In the genomic region with DNA sequence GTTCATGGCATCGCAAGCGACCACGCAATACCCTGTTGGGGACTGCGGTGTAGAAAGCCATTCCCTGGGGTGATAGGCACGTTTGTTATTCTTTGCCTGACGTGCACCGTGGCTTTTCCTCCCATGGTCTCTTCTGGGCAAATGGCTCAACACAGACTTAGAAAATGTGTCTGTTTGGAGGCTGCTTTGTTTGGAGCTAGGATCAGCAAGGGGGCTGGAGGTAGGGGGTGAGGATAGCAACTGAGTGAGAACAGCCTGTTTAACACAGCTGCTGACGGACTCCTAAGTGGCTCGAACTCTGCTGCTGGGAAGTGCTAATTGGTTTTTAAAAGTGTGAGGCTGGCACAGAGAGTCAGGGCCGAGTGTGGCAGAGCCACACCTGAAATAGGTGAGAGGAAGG, we compare ENCODE assay signal across 15 cellular contexts. TPM values are rescaled to one million over a fixed set of nuclear protein-coding genes. Genes with fewer than 3 reads are reported as not detected.
DNase-seq lines count a peak whose midpoint lies in the region; ATAC-seq and TF ChIP-seq lines count a peak whose summit lies in the region.
"Had no signal": no experiment of that assay in that cellular context is flagged by ENCODE, and none has a peak within 500 bp of the region (broad histone marks: within the 10 kb centered on the region; RNA-seq: fewer than 3 reads in every experiment).

No MANE protein-coding gene starts in this region.

- TF ChIP-seq CTCF in natural killer cell (IDR thresholded peaks at IDR 0.05) (no peak), endothelial cell (IDR thresholded peaks at IDR 0.05; ENCODE audit: unreplicated experiment) (no peak)

- no peak overlapping the region for H3K27ac Mint-ChIP-seq in natural killer cell treated with Interleukin-12 subunit alpha and Interleukin-12 subunit beta and Interleukin-15 and Interleukin-18, amount 100 ng/mL, for 72 hours
- no peak overlapping the region for H3K27ac Mint-ChIP-seq in natural killer cell
- no peak overlapping the region for H3K27ac Mint-ChIP-seq in endothelial cell (ENCODE audit: unreplicated experiment)
- H3K27ac Mint-ChIP-seq: CD8-positive, alpha-beta T cell had no signal

- no peaks in the 10 kb centered on the region for H3K36me3 Mint-ChIP-seq in natural killer cell treated with Interleukin-12 subunit alpha and Interleukin-12 subunit beta and Interleukin-15 and Interleukin-18, amount 100 ng/mL, for 72 hours
- H3K36me3 Mint-ChIP-seq in natural killer cell (no peaks in the 10 kb centered on the region), endothelial cell (ENCODE audit: low read depth, unreplicated experiment) (peaks cover 22% of the 10 kb centered on the region)

- DNase-seq in natural killer cell treated with Interleukin-12 subunit alpha and Interleukin-12 subunit beta and Interleukin-15 and Interleukin-18, amount 100 ng/mL, for 72 hours (ENCODE audit: low spot score): peak; percentile 29
- DNase-seq in natural killer cell (no peak), NT2/D1 (ENCODE audit: low read depth, low spot score) (no peak), endothelial cell (ENCODE audit: low spot score) (no peak), CD1c-positive myeloid dendritic cell (ENCODE audit: extremely low spot score) (no peak), hippocampal formation (lab: John Stamatoyannopoulos, UW) (no peak)
- DNase-seq: ACHN; CD8-positive, alpha-beta T cell; COR-L47; DMS153; DMS79 treated with DMSO at 0.1 percent for 48 hours; EL had no signal

- peaks cover 27% of the 10 kb centered on the region for H3K4me1 ChIP-seq in NT2/D1 (ENCODE audit: insufficient read depth, insufficient read length)
- H3K4me1 ChIP-seq: HAP-1 had no signal

- H3K9me3 Mint-ChIP-seq in natural killer cell treated with Interleukin-12 subunit alpha and Interleukin-12 subunit beta and Interleukin-15 and Interleukin-18, amount 100 ng/mL, for 72 hours: no peaks in the 10 kb centered on the region
- H3K9me3 Mint-ChIP-seq in natural killer cell (no peaks in the 10 kb centered on the region), endothelial cell (ENCODE audit: unreplicated experiment) (no peaks in the 10 kb centered on the region)
- H3K9me3 Mint-ChIP-seq: CD8-positive, alpha-beta T cell had no signal

- peaks cover 65% of the 10 kb centered on the region for H3K36me3 ChIP-seq in NT2/D1 (ENCODE audit: insufficient read depth, insufficient read length, low read length)
- H3K36me3 ChIP-seq: HAP-1 had no signal

- H3K9ac ChIP-seq in NT2/D1 (ENCODE audit: insufficient read length, low read depth): peak overlapping the region; percentile 39

- no peaks in the 10 kb centered on the region for H3K9me3 ChIP-seq in NT2/D1 (ENCODE audit: insufficient read depth, low read length)
- H3K9me3 ChIP-seq: HAP-1 had no signal

- no peak for ATAC-seq in natural killer cell treated with Interleukin-12 subunit alpha and Interleukin-12 subunit beta and Interleukin-15 and Interleukin-18, amount 100 ng/mL, for 72 hours
- no peak for ATAC-seq in natural killer cell
- no peak for ATAC-seq in GM18517 (IDR thresholded peaks at IDR 0.05; ENCODE audit: unreplicated experiment)
- no peak for ATAC-seq in HG03432 (IDR thresholded peaks at IDR 0.05; ENCODE audit: unreplicated experiment)
- ATAC-seq: CD8-positive, alpha-beta T cell had no signal

- no peaks in the 10 kb centered on the region for H3K27me3 ChIP-seq in NT2/D1 (ENCODE audit: insufficient read depth, insufficient read length)

- no peaks in the 10 kb centered on the region for H3K4me1 Mint-ChIP-seq in natural killer cell treated with Interleukin-12 subunit alpha and Interleukin-12 subunit beta and Interleukin-15 and Interleukin-18, amount 100 ng/mL, for 72 hours (ENCODE audit: low read depth in 2 of 2)
- H3K4me1 Mint-ChIP-seq in natural killer cell (no peaks in the 10 kb centered on the region), endothelial cell (ENCODE audit: unreplicated experiment) (no peaks in the 10 kb centered on the region)

- no peaks in the 10 kb centered on the region for H3K27me3 Mint-ChIP-seq in natural killer cell treated with Interleukin-12 subunit alpha and Interleukin-12 subunit beta and Interleukin-15 and Interleukin-18, amount 100 ng/mL, for 72 hours
- no peaks in the 10 kb centered on the region for H3K27me3 Mint-ChIP-seq in natural killer cell (ENCODE audit: low read depth in 2 of 2)
- peaks cover 11% of the 10 kb centered on the region for H3K27me3 Mint-ChIP-seq in endothelial cell (ENCODE audit: unreplicated experiment)

- intact Hi-C loops in natural killer cell (cut with micrococcal nuclease): no loop called here

- no peak overlapping the region for H3K4me3 Mint-ChIP-seq in natural killer cell treated with Interleukin-12 subunit alpha and Interleukin-12 subunit beta and Interleukin-15 and Interleukin-18, amount 100 ng/mL, for 72 hours
- H3K4me3 Mint-ChIP-seq in natural killer cell (no peak overlapping the region), endothelial cell (ENCODE audit: unreplicated experiment) (peak overlapping the region; percentile 28)
- H3K4me3 Mint-ChIP-seq: CD8-positive, alpha-beta T cell had no signal

- no peak overlapping the region for H3K4me3 ChIP-seq in NT2/D1 (ENCODE audit: insufficient read length, low read depth)
- H3K4me3 ChIP-seq: HAP-1 had no signal

RNA-seq across cellular contexts. Expression of a gene that starts 16.1 kb away (rescaled TPM):
- total RNA-seq in natural killer cell treated with Interleukin-12 subunit alpha and Interleukin-12 subunit beta and Interleukin-15 and Interleukin-18, amount 100 ng/mL, for 72 hours: under 1 TPM; 0.75 to 0.81 TPM
- 1 to 10 TPM; 2.2 to 6.5 (median 3.7) TPM for total RNA-seq in natural killer cell
- total RNA-seq in endothelial cell (ENCODE audit: unreplicated experiment): not detected

RNA-seq across cellular contexts. Expression of a gene that starts 26.2 kb away (rescaled TPM):
- 1 to 10 TPM; 1.4 to 4.0 TPM for total RNA-seq in natural killer cell treated with Interleukin-12 subunit alpha and Interleukin-12 subunit beta and Interleukin-15 and Interleukin-18, amount 100 ng/mL, for 72 hours
- 10 to 100 TPM in 1 of 3 donors, 1 to 10 TPM in 2; 4.5 to 10.6 (median 6.3) TPM for total RNA-seq in natural killer cell
- 553 TPM for total RNA-seq in endothelial cell (ENCODE audit: unreplicated experiment)

Comparison
In these comparisons a context has a peak if more than half of its experiments do, and no peak if none do; other contexts are left out.
1. RNA of a gene that starts 26.2 kb away (total RNA-seq): 553 TPM in endothelial cell (single experiment); 4.5 to 10.6 TPM in natural killer cell and 1.4 to 4.0 TPM in natural killer cell treated with Interleukin-12 subunit alpha and Interleukin-12 subunit beta and Interleukin-15 and Interleukin-18, amount 100 ng/mL, for 72 hours; every median in the first group is over 10 times any median in the second.